In the genomic region with DNA sequence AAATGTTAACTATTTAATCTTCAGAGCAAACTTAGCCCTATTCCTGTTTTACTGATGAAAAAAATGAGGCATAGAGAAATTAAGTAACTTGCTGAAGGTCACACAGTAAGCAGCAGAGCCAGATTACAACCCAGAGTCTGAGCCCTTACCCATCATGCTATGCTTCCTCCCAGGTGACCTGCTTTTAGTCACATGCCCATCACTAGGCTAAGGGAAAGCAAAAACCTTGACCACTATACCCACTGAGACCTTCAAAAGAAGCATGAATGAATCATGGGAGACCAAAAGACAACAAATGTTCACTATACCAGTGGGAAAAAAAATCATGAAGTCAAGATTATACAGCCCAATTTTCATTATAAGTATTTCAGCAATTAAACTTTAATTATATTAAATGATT, we compare ENCODE assay signal across 20 cellular contexts.
"Had no signal": no experiment of that assay in that cellular context is flagged by ENCODE, and none has a peak within 500 bp of the region (broad histone marks: within the 10 kb centered on the region; RNA-seq: fewer than 3 reads in every experiment).

No MANE protein-coding gene starts in this region.

- H3K4me3 Mint-ChIP-seq: nephron progenitor cell; T-helper 1 cell treated with Interleukin-12 subunit alpha and Interleukin-12 subunit beta and Interleukin-4 antibody, amounts not matched to agents 30 μg/mL and 1 μg/mL, for 36 hours had no signal

- H3K27me3 Mint-ChIP-seq: progenitor cell of endocrine pancreas had no signal

- ATAC-seq: gastroesophageal sphincter, heart left ventricle, right cardiac atrium, upper lobe of right lung had no signal

- H3K27ac Mint-ChIP-seq: nephron progenitor cell; progenitor cell of endocrine pancreas; T-helper 1 cell treated with Interleukin-12 subunit alpha and Interleukin-12 subunit beta and Interleukin-4 antibody, amounts not matched to agents 30 μg/mL and 1 μg/mL, for 36 hours had no signal

- H3K27me3 ChIP-seq: gastroesophageal sphincter, heart left ventricle, upper lobe of right lung had no signal

- H3K9me3 Mint-ChIP-seq: nephron progenitor cell; T-helper 1 cell treated with Interleukin-12 subunit alpha and Interleukin-12 subunit beta and Interleukin-4 antibody, amounts not matched to agents 30 μg/mL and 1 μg/mL, for 36 hours had no signal

- DNase-seq: activated CD4-positive, alpha-beta T cell treated with anti-CD3 and anti-CD28 coated beads, Interleukin-2, amount 50 U/mL, for 1 hour; activated effector memory CD4-positive, alpha-beta T cell treated with Interleukin-2 at 50 U/mL for 16 hours; activated naive CD4-positive, alpha-beta T cell treated with anti-CD3 and anti-CD28 coated beads, Interleukin-2, amount 50 U/mL, for 16 hours; activated T-cell treated with anti-CD3 and anti-CD28 coated beads for 4 hours; amniotic stem cell; effector CD4-positive, alpha-beta T cell; heart left ventricle; kidney glomerular epithelial cell; left ventricle myocardium inferior; mammary epithelial cell; midbrain; nephron progenitor cell; occipital lobe; right cardiac atrium; stimulated activated CD4-positive, alpha-beta T cell treated with anti-CD3 and anti-CD28 coated beads, Interleukin-2, amount 100 ng/mL, for 48 hours; upper lobe of right lung had no signal

- H3K9me3 ChIP-seq: gastroesophageal sphincter, heart left ventricle, left ventricle myocardium inferior, upper lobe of right lung had no signal

- H3K4me3 ChIP-seq: gastroesophageal sphincter, heart left ventricle, left ventricle myocardium inferior, skin epidermis, upper lobe of right lung had no signal

- H3K4me1 ChIP-seq: gastroesophageal sphincter, upper lobe of right lung had no signal

- H3K27ac ChIP-seq: gastroesophageal sphincter, heart left ventricle, left ventricle myocardium inferior, skin epidermis, upper lobe of right lung had no signal
